In genomic region chr1:151833172-151833571, GRCh38 we compare ENCODE assay signal across 1 cellular context.
TF ChIP-seq lines count a peak whose summit lies in the region.

No MANE protein-coding gene starts in this region.

TF ChIP-seq in HEK293T, 16 proteins besides CTCF, POLR2A, EP300 and RAD21 (continued from another document):
- no peak for TF ChIP-seq SUZ12 (IDR thresholded peaks at IDR 0.05)
- no peak for TF ChIP-seq TARDBP (IDR thresholded peaks at IDR 0.05)
- TF ChIP-seq FOXM1 (IDR thresholded peaks at IDR 0.05; ENCODE audit: borderline replicate concordance) = no peak
- TF ChIP-seq CTBP1 (IDR thresholded peaks at IDR 0.05; ENCODE audit: borderline replicate concordance) = no peak
TF ChIP-seq in HEK293T: peak in this region for 0.
